In the genomic region with DNA sequence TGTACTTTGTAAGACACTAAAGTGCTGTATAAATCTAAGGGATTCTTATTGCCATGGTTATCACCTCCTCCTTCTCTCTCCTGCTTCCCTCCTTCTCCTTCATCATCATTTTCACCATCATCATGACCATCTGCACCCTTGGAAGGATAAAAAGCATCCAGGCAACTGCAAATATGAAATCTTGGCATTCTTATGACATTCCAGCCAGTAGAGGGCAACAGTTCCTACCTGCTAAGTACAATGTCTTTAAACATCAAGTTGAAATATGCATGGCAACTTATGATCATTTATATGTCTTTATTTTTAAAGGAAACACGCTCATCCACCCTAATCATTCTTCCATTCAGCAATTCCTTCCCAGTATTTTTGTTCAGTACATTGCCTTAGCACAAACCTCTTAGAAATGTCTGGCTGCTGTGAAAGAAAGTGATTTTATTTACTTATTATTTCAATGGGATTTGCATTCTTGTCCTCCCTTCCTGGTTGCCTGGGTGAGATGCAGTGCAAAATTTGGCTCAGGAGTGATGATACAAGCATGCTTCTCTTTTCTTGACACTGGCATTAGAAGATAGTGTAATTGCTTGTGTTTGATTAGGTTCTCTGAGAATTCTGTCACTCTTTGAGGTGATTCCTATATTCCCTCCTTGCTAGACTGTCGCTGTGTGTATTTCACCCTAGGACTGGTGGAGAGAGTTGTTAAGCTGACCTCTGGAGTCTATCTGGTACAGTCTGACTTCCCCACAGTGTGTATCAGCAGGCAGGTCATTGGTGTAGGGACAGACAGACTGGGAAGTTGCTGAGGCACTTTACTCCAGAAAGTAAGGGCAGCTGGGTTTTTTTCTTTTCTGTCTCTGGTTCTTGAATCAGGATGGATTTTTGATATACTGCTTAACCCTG, we compare ENCODE assay signal across 8 cellular contexts.
DNase-seq lines count a peak whose midpoint lies in the region; TF ChIP-seq lines count a peak whose summit lies in the region.

No MANE protein-coding gene starts in this region.

- TF ChIP-seq EP300 in suprapubic skin (IDR thresholded peaks at IDR 0.05) = no peak

- no peaks in the 10 kb centered on the region for H3K36me3 ChIP-seq in suprapubic skin

- H3K4me1 ChIP-seq in suprapubic skin = no peaks in the 10 kb centered on the region

- peak in 1 of 2 donors; percentile 49 for TF ChIP-seq CTCF in suprapubic skin (IDR thresholded peaks at IDR 0.05)

- no peak for TF ChIP-seq POLR2A in suprapubic skin (IDR thresholded peaks at IDR 0.05)

- H3K9me3 ChIP-seq in suprapubic skin = no peaks in the 10 kb centered on the region

- H3K27me3 ChIP-seq in suprapubic skin = no peaks in the 10 kb centered on the region

- no peaks in the 10 kb centered on the region for H3K4me1 Mint-ChIP-seq in T-helper 2 cell treated with Interferon-gamma antibody and Interleukin-4, amounts not matched to agents 5 μg/mL and 100 μg/mL, for 36 hours (ENCODE audit: low read depth)

- H3K4me3 Mint-ChIP-seq in T-helper 2 cell treated with Interferon-gamma antibody and Interleukin-4, amounts not matched to agents 5 μg/mL and 100 μg/mL, for 36 hours = no peak overlapping the region

- no peak overlapping the region for H3K27ac Mint-ChIP-seq in T-helper 2 cell treated with Interferon-gamma antibody and Interleukin-4, amounts not matched to agents 5 μg/mL and 100 μg/mL, for 36 hours

- no peaks in the 10 kb centered on the region for H3K9me3 Mint-ChIP-seq in T-helper 2 cell treated with Interferon-gamma antibody and Interleukin-4, amounts not matched to agents 5 μg/mL and 100 μg/mL, for 36 hours

- 37 to 72% (median 71%) methylated on average over 2 of the region's 2 CpGs for WGBS in adipose tissue, 3 donors
- WGBS in suprapubic skin = 67% methylated on average over 2 of the region's 2 CpGs

- DNase-seq in DMS114 treated with DMSO at 0.1 percent for 48 hours (lab: John Stamatoyannopoulos, UW; ENCODE audit: unreplicated experiment) = peak; percentile 6
- DNase-seq in HT1080 (ENCODE audit: low read depth) = peak; percentile 27
- peak; percentile 63 for DNase-seq in kidney tubule cell (ENCODE audit: low spot score)
- DNase-seq in activated T-cell treated with anti-CD3 and anti-CD28 coated beads, Interleukin-2, amount 50 U/mL, for 48 hours = no peak
- no peak for DNase-seq in suprapubic skin (ENCODE audit: low spot score in 2 of 2)
- no peak for DNase-seq in T-helper 2 cell treated with Interferon-gamma antibody and Interleukin-4, amounts not matched to agents 5 μg/mL and 100 μg/mL, for 36 hours (ENCODE audit: low spot score)
- no peak for DNase-seq in posterior cingulate gyrus

- H3K36me3 Mint-ChIP-seq in T-helper 2 cell treated with Interferon-gamma antibody and Interleukin-4, amounts not matched to agents 5 μg/mL and 100 μg/mL, for 36 hours (ENCODE audit: low read depth) = no peaks in the 10 kb centered on the region

- H3K27me3 Mint-ChIP-seq in T-helper 2 cell treated with Interferon-gamma antibody and Interleukin-4, amounts not matched to agents 5 μg/mL and 100 μg/mL, for 36 hours (ENCODE audit: low read depth) = peaks cover 2% of the 10 kb centered on the region

- H3K27ac ChIP-seq in adipose tissue (ENCODE audit: low read depth, low read length) (peak overlapping the region; percentile 15), suprapubic skin (no peak overlapping the region)

- H3K4me3 ChIP-seq in suprapubic skin = no peak overlapping the region

- intact Hi-C loops in posterior cingulate gyrus (cut with DNase I) = no loop called here

Comparison
In these comparisons a context has a peak if more than half of its experiments do, and no peak if none do; other contexts are left out.
1. DNase-seq: peak in DMS114 treated with DMSO at 0.1 percent for 48 hours (single experiment), HT1080 (single experiment) and kidney tubule cell (single experiment); none in activated T-cell treated with anti-CD3 and anti-CD28 coated beads, Interleukin-2, amount 50 U/mL, for 48 hours (0 of 2), suprapubic skin (0 of 2), T-helper 2 cell treated with Interferon-gamma antibody and Interleukin-4, amounts not matched to agents 5 μg/mL and 100 μg/mL, for 36 hours (single experiment) and posterior cingulate gyrus (0 of 10).